Comparison of ENCODE assay signal across 30 cellular contexts in genomic region chr12:10278104-10278503, GRCh38. TPM values are rescaled to one million over a fixed set of nuclear protein-coding genes. Genes with fewer than 3 reads are reported as not detected.
"Had no signal": no experiment of that assay in that cellular context is flagged by ENCODE, and none has a peak within 500 bp of the region (broad histone marks: within the 10 kb centered on the region; RNA-seq: fewer than 3 reads in every experiment).

No MANE protein-coding gene starts in this region.

- H3K4me3 ChIP-seq: coronary artery, dorsolateral prefrontal cortex had no signal

- H3K9me3 Mint-ChIP-seq: activated CD4-positive, alpha-beta memory T cell treated with anti-CD3 and anti-CD28 coated beads, Interleukin-2, amount 10 ng/mL, durations not matched to agents 7 days and 5 days; activated CD4-positive, alpha-beta T cell treated with anti-CD3 and anti-CD28 coated beads, Interleukin-2, amount 10 ng/mL, durations not matched to agents 7 days and 5 days; activated T-helper 17 cell treated with anti-CD3 and anti-CD28 coated beads, Interleukin-2, amount 50 U/mL, for 72 hours; dendritic cell treated with granulocyte-macrophage colony-stimulating factor and Interleukin-4, amounts not matched to agents 40 ng/mL and 50 ng/mL, for 4 days had no signal

- H3K27ac ChIP-seq: brain microvascular endothelial cell, coronary artery, dorsolateral prefrontal cortex had no signal

- H3K4me3 Mint-ChIP-seq: activated CD4-positive, alpha-beta memory T cell treated with anti-CD3 and anti-CD28 coated beads, Interleukin-2, amount 10 ng/mL, durations not matched to agents 7 days and 5 days; activated CD4-positive, alpha-beta T cell treated with anti-CD3 and anti-CD28 coated beads, Interleukin-2, amount 10 ng/mL, durations not matched to agents 7 days and 5 days; activated naive CD8-positive, alpha-beta T cell; activated T-cell treated with anti-CD3 and anti-CD28 coated beads, Interleukin-2, amount 50 U/mL, for 24 hours; activated T-helper 17 cell treated with anti-CD3 and anti-CD28 coated beads, Interleukin-2, amount 50 U/mL, for 72 hours; central memory CD8-positive, alpha-beta T cell; dendritic cell treated with granulocyte-macrophage colony-stimulating factor and Interleukin-4, amounts not matched to agents 40 ng/mL and 50 ng/mL, for 4 days; endodermal cell had no signal

- H3K27me3 ChIP-seq: brain microvascular endothelial cell, dorsolateral prefrontal cortex had no signal

- FAIRE-seq: astrocyte, bronchial epithelial cell had no signal

- H3K4me1 Mint-ChIP-seq: activated CD4-positive, alpha-beta memory T cell treated with anti-CD3 and anti-CD28 coated beads, Interleukin-2, amount 10 ng/mL, durations not matched to agents 7 days and 5 days; activated CD4-positive, alpha-beta T cell treated with anti-CD3 and anti-CD28 coated beads, Interleukin-2, amount 10 ng/mL, durations not matched to agents 7 days and 5 days; activated T-helper 17 cell treated with anti-CD3 and anti-CD28 coated beads, Interleukin-2, amount 50 U/mL, for 72 hours; endodermal cell had no signal

- DNase-seq: activated CD4-positive, alpha-beta memory T cell treated with anti-CD3 and anti-CD28 coated beads, Interleukin-2, amount 10 ng/mL, durations not matched to agents 7 days and 5 days; activated CD4-positive, alpha-beta T cell treated with anti-CD3 and anti-CD28 coated beads for 1 hour; activated CD4-positive, alpha-beta T cell treated with anti-CD3 and anti-CD28 coated beads for 4 hours; activated CD4-positive, alpha-beta T cell treated with anti-CD3 and anti-CD28 coated beads, Interleukin-2, amount 10 ng/mL, durations not matched to agents 7 days and 5 days; activated CD4-positive, alpha-beta T cell treated with anti-CD3 and anti-CD28 coated beads, Interleukin-2, amount 50 U/mL, for 4 hours; activated CD8-positive, alpha-beta memory T cell treated with anti-CD3 and anti-CD28 coated beads, Interleukin-2, amount 50 U/mL, for 48 hours; activated effector memory CD4-positive, alpha-beta T cell treated with Interleukin-2 at 50 U/mL for 16 hours; activated gamma-delta T cell treated with Interleukin-2 at 50 U/mL for 16 hours; activated naive CD4-positive, alpha-beta T cell treated with anti-CD3 and anti-CD28 coated beads, Interleukin-2, amount 50 U/mL, for 16 hours; activated naive CD4-positive, alpha-beta T cell treated with Interleukin-2 at 50 U/mL for 16 hours; activated T-cell treated with anti-CD3 and anti-CD28 coated beads for 4 hours; activated T-cell treated with anti-CD3 and anti-CD28 coated beads, Interleukin-2, amount 50 U/mL, for 24 hours; amniotic stem cell; anterior cingulate cortex; brain microvascular endothelial cell; dorsolateral prefrontal cortex; effector memory CD4-positive, alpha-beta T cell; endodermal cell; foreskin fibroblast; head of caudate nucleus; T-helper 2 cell had no signal

- H3K27ac Mint-ChIP-seq: activated CD4-positive, alpha-beta memory T cell treated with anti-CD3 and anti-CD28 coated beads, Interleukin-2, amount 10 ng/mL, durations not matched to agents 7 days and 5 days; activated CD4-positive, alpha-beta T cell treated with anti-CD3 and anti-CD28 coated beads, Interleukin-2, amount 10 ng/mL, durations not matched to agents 7 days and 5 days; activated naive CD8-positive, alpha-beta T cell; activated T-cell treated with anti-CD3 and anti-CD28 coated beads, Interleukin-2, amount 50 U/mL, for 24 hours; activated T-helper 17 cell treated with anti-CD3 and anti-CD28 coated beads, Interleukin-2, amount 50 U/mL, for 72 hours; dendritic cell treated with granulocyte-macrophage colony-stimulating factor and Interleukin-4, amounts not matched to agents 40 ng/mL and 50 ng/mL, for 4 days; endodermal cell had no signal

- H3K36me3 ChIP-seq: brain microvascular endothelial cell had no signal

- ATAC-seq: activated T-helper 17 cell treated with anti-CD3 and anti-CD28 coated beads, Interleukin-2, amount 50 U/mL, for 72 hours; esophagus mucosa had no signal

- H3K27me3 Mint-ChIP-seq: central memory CD8-positive, alpha-beta T cell had no signal

RNA-seq across cellular contexts. Expression of gene KLRD1, which starts 29.6 kb away (rescaled TPM):
- total RNA-seq: epithelial cell of proximal tubule, esophagus mucosa had no signal
